In the genomic region with DNA sequence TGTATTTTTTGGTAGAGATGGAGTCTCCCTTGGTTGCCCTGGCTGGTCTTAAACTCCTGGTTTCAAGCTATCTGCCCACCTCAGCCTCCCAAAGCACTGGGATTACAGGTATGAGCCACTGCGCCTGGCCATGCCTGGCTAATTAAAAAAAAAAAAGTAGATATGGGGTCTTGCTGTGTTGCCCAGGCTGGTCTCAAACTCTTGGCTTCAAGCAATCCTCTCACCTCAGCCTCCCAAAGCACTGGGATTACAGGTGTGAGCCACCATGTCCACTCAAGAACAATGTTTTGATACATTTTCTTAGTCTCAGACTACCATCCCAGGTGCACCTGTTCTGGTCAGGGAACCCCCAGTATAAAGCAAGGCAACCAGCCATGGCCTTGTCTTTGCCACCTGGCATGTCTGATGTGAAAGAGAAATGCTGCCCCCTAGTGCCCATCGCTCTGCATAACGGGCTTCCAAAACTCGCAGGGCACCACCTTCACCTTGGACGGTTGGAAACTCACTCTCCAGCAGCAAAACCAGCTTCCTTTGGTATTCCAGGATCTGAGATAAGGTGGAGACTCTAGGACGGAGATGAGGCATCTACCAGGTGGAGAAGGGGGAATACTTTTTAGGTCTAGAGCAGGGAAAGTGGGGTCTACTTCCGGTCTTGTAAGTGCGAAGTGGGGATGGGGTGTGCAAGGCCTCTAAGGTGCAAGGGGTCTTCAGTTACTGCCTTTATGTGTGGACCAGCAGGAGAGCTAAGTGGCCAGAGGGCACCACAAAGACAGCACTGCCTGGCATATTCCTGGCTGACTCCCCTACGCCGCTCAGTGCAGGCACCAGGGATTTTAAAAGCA, we compare ENCODE assay signal across 8 cellular contexts. TPM values are rescaled to one million over a fixed set of nuclear protein-coding genes. Genes with fewer than 3 reads are reported as not detected.
DNase-seq lines count a peak whose midpoint lies in the region; ATAC-seq, FAIRE-seq and TF ChIP-seq lines count a peak whose summit lies in the region.

No MANE protein-coding gene starts in this region.

- DNase-seq in GM12891 (ENCODE audit: insufficient read length, low spot score) = peak; percentile 75
- peak; percentile 50 for DNase-seq in NCI-H526 treated with DMSO at 0.1 percent for 48 hours (lab: John Stamatoyannopoulos, UW)
- DNase-seq in activated CD4-positive, alpha-beta T cell treated with anti-CD3 and anti-CD28 coated beads, Interleukin-2, amount 50 U/mL, for 48 hours = peak; percentile 83 to 87
- DNase-seq in effector CD4-positive, alpha-beta T cell = peak; percentile 70
- DNase-seq in lung microvascular endothelial cell (ENCODE audit: low read depth in 2 of 2) = peak; percentile 73 to 87
- peak; percentile 33 to 59 for DNase-seq in stimulated activated CD8-positive, alpha-beta memory T cell treated with anti-CD3 and anti-CD28 coated beads, Interleukin-2, amount 100 ng/mL, for 1 hour (ENCODE audit: low read depth in 2 of 2)

- TF ChIP-seq POLR2A in GM12891 (IDR thresholded peaks at IDR 0.05; ENCODE audit: low read depth, low read length) = no peak

- peak; percentile 92 for FAIRE-seq in GM12891 (lab: Jason Lieb, UNC)

- peak; percentile 67 for ATAC-seq in HG02981 (IDR thresholded peaks at IDR 0.05; ENCODE audit: unreplicated experiment)

- peak; percentile 85 for TF ChIP-seq CTCF in 22Rv1 (IDR thresholded peaks at IDR 0.05)

- no peak overlapping the region for H3K27ac ChIP-seq in 22Rv1

TF ChIP-seq in GM12891, 5 proteins besides CTCF, POLR2A, EP300 and RAD21:
- TF ChIP-seq POU2F2 (IDR thresholded peaks at IDR 0.05; ENCODE audit: low read depth, low read length) (peak; percentile 73; the same call in 1 of the 2 replicates), SPI1 (IDR thresholded peaks at IDR 0.05; ENCODE audit: low read depth, low read length) (no peak)

RNA-seq across cellular contexts. Expression of gene AFAP1, which starts 47.7 kb away (rescaled TPM):
- 1.3 TPM for polyA plus RNA-seq in GM12891 (2012; ENCODE audit: low read depth, missing spikeins)
- 22.4 and 29.8 TPM in 2 replicates for total RNA-seq in lung microvascular endothelial cell
